ENCODE assay signal across 1 cellular context in genomic region chr16:80674884-80675283, GRCh38.
TF ChIP-seq lines count a peak whose summit lies in the region.

No MANE protein-coding gene starts in this region.

TF ChIP-seq in HepG2, 621 proteins besides CTCF, POLR2A, EP300 and RAD21 (continued from another document):
- TF ChIP-seq, protein P1, sequence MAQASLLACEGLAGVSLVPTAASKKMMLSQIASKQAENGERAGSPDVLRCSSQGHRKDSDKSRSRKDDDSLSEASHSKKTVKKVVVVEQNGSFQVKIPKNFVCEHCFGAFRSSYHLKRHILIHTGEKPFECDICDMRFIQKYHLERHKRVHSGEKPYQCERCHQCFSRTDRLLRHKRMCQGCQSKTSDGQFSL (CRISPR knock-in tag; IDR thresholded peaks at IDR 0.05), result no peak
